15 cellular contexts compared by ENCODE assay signal in the genomic region with DNA sequence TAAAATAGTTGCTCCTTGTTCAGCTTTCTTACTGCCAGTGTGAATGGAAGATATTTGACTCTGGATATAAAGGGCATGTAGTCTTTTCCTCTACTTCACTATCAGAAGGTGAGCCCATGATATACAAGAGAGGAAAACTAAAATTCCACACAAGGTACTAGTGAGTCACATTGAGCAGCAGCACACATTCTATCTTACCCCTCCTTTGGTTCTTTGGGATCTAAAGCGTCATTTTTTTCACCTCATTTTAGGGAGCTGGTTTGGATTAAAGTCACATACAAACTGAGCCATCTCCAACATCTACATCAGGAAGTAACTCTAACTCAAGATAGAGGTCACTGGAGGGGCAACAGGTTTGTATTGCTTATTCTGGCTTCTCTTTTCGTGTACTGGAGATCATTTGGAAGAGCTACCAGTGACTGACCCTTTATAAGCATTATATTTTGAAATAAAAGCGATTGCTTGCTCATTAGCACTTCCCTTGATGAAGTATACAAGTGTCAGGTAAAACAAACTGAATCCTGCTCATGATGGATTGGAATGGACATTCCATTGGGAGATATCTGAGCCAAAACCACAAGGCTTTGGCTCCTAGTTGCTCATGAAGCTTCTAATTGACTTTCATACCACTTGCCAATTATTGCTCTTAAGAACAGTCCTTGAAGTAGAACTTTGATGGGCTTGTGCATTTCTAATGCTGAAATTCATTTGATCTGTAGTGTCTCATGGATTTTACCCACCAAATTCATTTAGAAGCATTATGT.
DNase-seq lines count a peak whose midpoint lies in the region; ATAC-seq and TF ChIP-seq lines count a peak whose summit lies in the region.
"Had no signal": no experiment of that assay in that cellular context is flagged by ENCODE, and none has a peak within 500 bp of the region (broad histone marks: within the 10 kb centered on the region; RNA-seq: fewer than 3 reads in every experiment).

No MANE protein-coding gene starts in this region.

- no peaks in the 10 kb centered on the region for H3K79me2 ChIP-seq in GM23248 (ENCODE audit: insufficient read depth)

- H3K4me1 ChIP-seq in GM23248 (ENCODE audit: insufficient read depth): peaks cover 23% of the 10 kb centered on the region
- peaks cover 30% of the 10 kb centered on the region for H3K4me1 ChIP-seq in RWPE2 (ENCODE audit: insufficient read depth, poor library complexity, severe bottlenecking)
- no peaks in the 10 kb centered on the region for H3K4me1 ChIP-seq in esophagus squamous epithelium

- H3K9ac ChIP-seq in GM23248: no peak overlapping the region

- H4K20me1 ChIP-seq in GM23248 (ENCODE audit: insufficient read depth): no peaks in the 10 kb centered on the region

- H3K4me2 ChIP-seq in GM23248 (ENCODE audit: unreplicated experiment): peak overlapping the region; percentile 59

- H3K27ac ChIP-seq in GM23248 (peak overlapping the region; percentile 59), RWPE2 (ENCODE audit: poor library complexity, severe bottlenecking) (peak overlapping the region; percentile 97), esophagus squamous epithelium (no peak overlapping the region)
- H3K27ac ChIP-seq: esophagus muscularis mucosa, ovary, thoracic aorta had no signal

- no peaks in the 10 kb centered on the region for H3K9me2 ChIP-seq in GM23248 (ENCODE audit: insufficient read depth)

- WGBS in GM23248 (ENCODE audit: low coverage in 1 of 2, low lambda C conversion rate in 2 of 2, missing lambda C conversion rate in 2 of 2), 2 experiments: 45 to 71% methylated on average over 3 of the region's 3 CpGs
- 37 to 38% methylated on average over 3 of the region's 3 CpGs for WGBS in esophagus squamous epithelium, 2 donors

- H3K4me3 ChIP-seq in GM23248: peak overlapping the region; percentile 33
- H3K4me3 ChIP-seq in RWPE2 (ENCODE audit: severe bottlenecking): no peak overlapping the region
- H3K4me3 ChIP-seq in epithelial cell of esophagus (ENCODE audit: low read length): no peak overlapping the region
- H3K4me3 ChIP-seq in retinal pigment epithelial cell (ENCODE audit: low read length): no peak overlapping the region
- H3K4me3 ChIP-seq in esophagus squamous epithelium: no peak overlapping the region
- H3K4me3 ChIP-seq: esophagus muscularis mucosa, K562, ovary, thoracic aorta had no signal

- H3K9me3 ChIP-seq in GM23248 (ENCODE audit: low read depth) (no peaks in the 10 kb centered on the region), RWPE2 (ENCODE audit: severe bottlenecking) (peaks cover 7% of the 10 kb centered on the region), esophagus squamous epithelium (no peaks in the 10 kb centered on the region)
- H3K9me3 ChIP-seq: esophagus muscularis mucosa, ovary, thoracic aorta had no signal

- no peak overlapping the region for H2AFZ ChIP-seq in GM23248

- in situ Hi-C loops in GM23248 (cut with MboI): no loop called here

- no peak for TF ChIP-seq POLR2A in esophagus squamous epithelium (IDR thresholded peaks at IDR 0.05)

- H3F3A ChIP-seq in GM23248 (ENCODE audit: insufficient read depth): peaks cover 28% of the 10 kb centered on the region

- peak; percentile 59 for ATAC-seq in RWPE2 (ENCODE audit: low read depth)
- ATAC-seq in HG02588 (IDR thresholded peaks at IDR 0.05; ENCODE audit: unreplicated experiment): no peak
- ATAC-seq: K562, left ventricle myocardium superior, T-helper 17 cell had no signal

- H3K27me3 ChIP-seq in GM23248 (replicated peaks; ENCODE audit: insufficient read depth) (no peaks in the 10 kb centered on the region), RWPE2 (ENCODE audit: insufficient read depth, poor library complexity, severe bottlenecking) (no peaks in the 10 kb centered on the region), esophagus squamous epithelium (no peaks in the 10 kb centered on the region)
- H3K27me3 ChIP-seq: esophagus muscularis mucosa, ovary had no signal

- peak; percentile 44 for DNase-seq in GM23248
- DNase-seq in RWPE2 (ENCODE audit: low spot score): no peak
- DNase-seq in epithelial cell of esophagus (ENCODE audit: low read depth): peak; percentile 32
- DNase-seq in retinal pigment epithelial cell (ENCODE audit: low read depth): peak; percentile 76
- DNase-seq in esophagus squamous epithelium (lab: John Stamatoyannopoulos, UW): no peak
- DNase-seq in T-helper 9 cell: no peak
- DNase-seq: activated gamma-delta T cell, left ventricle myocardium superior, NCI-H1092 treated with DMSO at 0.1 percent for 48 hours, ovary, T-helper 17 cell had no signal

- no peaks in the 10 kb centered on the region for H3K36me3 ChIP-seq in GM23248 (ENCODE audit: low read depth)
- no peaks in the 10 kb centered on the region for H3K36me3 ChIP-seq in RWPE2 (ENCODE audit: low read depth)
- no peaks in the 10 kb centered on the region for H3K36me3 ChIP-seq in esophagus squamous epithelium
- H3K36me3 ChIP-seq: esophagus muscularis mucosa, ovary, thoracic aorta had no signal

- no peak for TF ChIP-seq CTCF in RWPE2 (IDR thresholded peaks at IDR 0.05; ENCODE audit: poor library complexity, severe bottlenecking)
- TF ChIP-seq CTCF in epithelial cell of esophagus (IDR thresholded peaks at IDR 0.05; ENCODE audit: insufficient read depth, low read depth, low read length, missing control alignments): no peak
- TF ChIP-seq CTCF in retinal pigment epithelial cell (conservative IDR thresholded peaks at IDR 0.05; ENCODE audit: low read depth, low read length): no peak
- TF ChIP-seq CTCF in esophagus squamous epithelium (IDR thresholded peaks at IDR 0.05): no peak

- intact Hi-C loops in esophagus squamous epithelium (cut with DNase I): no loop called here

Comparison
In these comparisons a context has a peak if more than half of its experiments do, and no peak if none do; other contexts are left out.
1. DNase-seq: peak in GM23248 (single experiment), epithelial cell of esophagus (single experiment) and retinal pigment epithelial cell (single experiment); none in RWPE2 (single experiment), esophagus squamous epithelium (single experiment) and T-helper 9 cell (single experiment).
2. H3K27ac ChIP-seq: peak in GM23248 (single experiment) and RWPE2 (single experiment); none in esophagus squamous epithelium (0 of 4).